Comparison of ENCODE assay signal across 8 cellular contexts in the genomic region with DNA sequence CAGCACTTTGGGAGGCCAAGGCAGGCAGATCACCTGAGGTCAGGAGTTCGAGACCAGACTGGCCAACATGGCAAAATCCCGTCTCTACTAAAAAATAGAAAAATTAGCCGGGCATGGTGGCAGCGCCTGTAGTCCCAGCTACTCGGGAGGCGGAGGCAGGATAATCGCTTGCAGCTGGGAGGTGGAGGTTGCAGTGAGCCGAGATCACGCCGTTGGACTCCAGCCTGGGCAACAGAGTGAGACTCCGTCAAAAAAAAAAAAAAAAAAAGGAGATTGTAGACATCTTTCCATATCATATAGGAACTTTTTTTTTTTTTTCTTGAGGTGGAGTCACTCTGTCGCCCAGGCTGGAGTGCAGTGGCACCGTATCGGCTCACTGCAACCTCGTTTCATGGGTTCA. TPM values are rescaled to one million over a fixed set of nuclear protein-coding genes. Genes with fewer than 3 reads are reported as not detected.
DNase-seq lines count a peak whose midpoint lies in the region; ATAC-seq and TF ChIP-seq lines count a peak whose summit lies in the region.
"Not testable (repeated sequence)": the region's sequence is repeated elsewhere in the genome, so short reads cannot be mapped to it uniquely, and the experiment has no call there.

No MANE protein-coding gene starts in this region.

- H3K27me3 Mint-ChIP-seq in activated CD4-positive, alpha-beta memory T cell treated with anti-CD3 and anti-CD28 coated beads, Interleukin-2, amount 10 ng/mL, durations not matched to agents 7 days and 5 days; brain; memory B cell: not testable (repeated sequence)

- H4K20me1 ChIP-seq in fibroblast of lung (ENCODE audit: control insufficient read depth, extremely low read depth, insufficient read depth, low read length) = not testable (repeated sequence)

- H3K27me3 ChIP-seq in GM06990 (replicated peaks; ENCODE audit: control insufficient read depth, insufficient read depth, low read length); NT2/D1 (ENCODE audit: insufficient read depth, insufficient read length); fibroblast of lung (ENCODE audit: control insufficient read depth, insufficient read depth, low read length); psoas muscle (ENCODE audit: insufficient read depth in 3 of 3, low read length in 2 of 3); vagina: not testable (repeated sequence)

- H3K9ac ChIP-seq in NT2/D1 (ENCODE audit: insufficient read length, low read depth); fibroblast of lung (ENCODE audit: insufficient read depth, low read length): not testable (repeated sequence)

- intact Hi-C loops in psoas muscle (cut with DNase I); vagina (cut with DNase I): not testable (repeated sequence)

- not testable (repeated sequence) for TF ChIP-seq POLR2A in vagina (IDR thresholded peaks at IDR 0.05)

- H3K36me3 Mint-ChIP-seq in activated CD4-positive, alpha-beta memory T cell treated with anti-CD3 and anti-CD28 coated beads, Interleukin-2, amount 10 ng/mL, durations not matched to agents 7 days and 5 days (ENCODE audit: low read depth); memory B cell: not testable (repeated sequence)
- H3K36me3 Mint-ChIP-seq in brain = peaks cover 14% of the 10 kb centered on the region

- CTCF ChIA-PET in activated CD4-positive, alpha-beta memory T cell treated with anti-CD3 and anti-CD28 coated beads, Interleukin-2, amount 10 ng/mL, durations not matched to agents 7 days and 5 days (lab: Charles Lee) = not testable (repeated sequence)

- WGBS in psoas muscle, 3 donors = 78 to 82% (median 79%) methylated on average over 15 of the region's 15 CpGs

- H3K4me2 ChIP-seq in fibroblast of lung (ENCODE audit: extremely low read depth, insufficient read depth, low read length) = peak overlapping the region; percentile 83

- TF ChIP-seq CTCF in GM06990 (IDR thresholded peaks at IDR 0.05; ENCODE audit: insufficient read depth, low read length, poor library complexity, severe bottlenecking); brain (conservative IDR thresholded peaks at IDR 0.05); fibroblast of lung (conservative IDR thresholded peaks at IDR 0.05 in 1 of 2, IDR thresholded peaks at IDR 0.05 in 1 of 2; ENCODE audit: low read depth in 1 of 2, low read length in 2 of 2); psoas muscle (IDR thresholded peaks at IDR 0.05); vagina (IDR thresholded peaks at IDR 0.05): not testable (repeated sequence)

- POLR2A ChIA-PET in activated CD4-positive, alpha-beta memory T cell treated with anti-CD3 and anti-CD28 coated beads, Interleukin-2, amount 10 ng/mL, durations not matched to agents 7 days and 5 days (lab: Charles Lee) = not testable (repeated sequence)

- peaks cover 26% of the 10 kb centered on the region for H3K4me1 Mint-ChIP-seq in activated CD4-positive, alpha-beta memory T cell treated with anti-CD3 and anti-CD28 coated beads, Interleukin-2, amount 10 ng/mL, durations not matched to agents 7 days and 5 days
- H3K4me1 Mint-ChIP-seq in brain = peaks cover 28% of the 10 kb centered on the region
- peaks cover 19% of the 10 kb centered on the region for H3K4me1 Mint-ChIP-seq in memory B cell

- not testable (repeated sequence) for H3K4me1 ChIP-seq in NT2/D1 (ENCODE audit: insufficient read depth, insufficient read length); fibroblast of lung (ENCODE audit: control insufficient read depth, extremely low read depth, insufficient read depth, low read length)
- H3K4me1 ChIP-seq in psoas muscle (peaks cover 27% of the 10 kb centered on the region), vagina (peaks cover 33% of the 10 kb centered on the region)

- DNase-seq in GM06990 (ENCODE audit: extremely low read depth, insufficient read length); NT2/D1 (ENCODE audit: low read depth, low spot score); activated CD4-positive, alpha-beta memory T cell treated with anti-CD3 and anti-CD28 coated beads, Interleukin-2, amount 10 ng/mL, durations not matched to agents 7 days and 5 days; fibroblast of lung (ENCODE audit: low read depth in 2 of 2); memory B cell (ENCODE audit: low spot score in 2 of 2); psoas muscle; vagina (ENCODE audit: extremely low spot score in 2 of 2): not testable (repeated sequence)

- H3K4me3 Mint-ChIP-seq in activated CD4-positive, alpha-beta memory T cell treated with anti-CD3 and anti-CD28 coated beads, Interleukin-2, amount 10 ng/mL, durations not matched to agents 7 days and 5 days = peak overlapping the region; percentile 87
- H3K4me3 Mint-ChIP-seq in brain (peak overlapping the region; percentile 93 to 97 (median 95)), memory B cell (peak overlapping the region; percentile 94)

- not testable (repeated sequence) for H3K9me3 Mint-ChIP-seq in activated CD4-positive, alpha-beta memory T cell treated with anti-CD3 and anti-CD28 coated beads, Interleukin-2, amount 10 ng/mL, durations not matched to agents 7 days and 5 days; brain; memory B cell

- H3K4me3 ChIP-seq in GM06990 (replicated peaks; ENCODE audit: low read depth, low read length) (peak overlapping the region; percentile 87), NT2/D1 (ENCODE audit: insufficient read length, low read depth) (peak overlapping the region; percentile 89), fibroblast of lung (replicated peaks in 1 of 4; ENCODE audit: control extremely low read depth in 1 of 4, insufficient read depth in 1 of 4, low read depth in 3 of 4, low read length in 4 of 4) (peak overlapping the region; percentile 73 to 90 (median 82)), psoas muscle (peak overlapping the region; percentile 93), vagina (peak overlapping the region in 1 of 2 donors; percentile 87)

- not testable (repeated sequence) for ATAC-seq in memory B cell (ENCODE audit: low read depth); psoas muscle

- H3K36me3 ChIP-seq in GM06990 (ENCODE audit: control insufficient read depth, insufficient read depth, low read length); NT2/D1 (ENCODE audit: insufficient read depth, insufficient read length, low read length); fibroblast of lung (ENCODE audit: control insufficient read depth, insufficient read depth, low read length); psoas muscle (ENCODE audit: insufficient read depth in 1 of 2, low read depth in 1 of 2); vagina: not testable (repeated sequence)

- not testable (repeated sequence) for H3K27ac ChIP-seq in fibroblast of lung (ENCODE audit: insufficient read depth, low read length)
- H3K27ac ChIP-seq in psoas muscle = peak overlapping the region; percentile 89
- peak overlapping the region; percentile 94 for H3K27ac ChIP-seq in vagina

- not testable (repeated sequence) for H3K79me2 ChIP-seq in fibroblast of lung (ENCODE audit: control insufficient read depth, insufficient read depth, low read length)

- H3K27ac Mint-ChIP-seq in activated CD4-positive, alpha-beta memory T cell treated with anti-CD3 and anti-CD28 coated beads, Interleukin-2, amount 10 ng/mL, durations not matched to agents 7 days and 5 days = peak overlapping the region; percentile 88
- H3K27ac Mint-ChIP-seq in brain = peak overlapping the region in 4 of 5 experiments; percentile 3 to 98 (median 58)
- H3K27ac Mint-ChIP-seq in memory B cell = peak overlapping the region; percentile 95

- H2AFZ ChIP-seq in fibroblast of lung (ENCODE audit: low read length) = not testable (repeated sequence)

- not testable (repeated sequence) for H3K9me3 ChIP-seq in NT2/D1 (ENCODE audit: insufficient read depth, low read length); fibroblast of lung (ENCODE audit: control insufficient read depth, insufficient read depth, low read depth, low read length); psoas muscle; vagina

RNA-seq across cellular contexts. Expression of a gene that starts 13.8 kb away (rescaled TPM):
- total RNA-seq in activated CD4-positive, alpha-beta memory T cell treated with anti-CD3 and anti-CD28 coated beads, Interleukin-2, amount 10 ng/mL, durations not matched to agents 7 days and 5 days = 1 to 10 TPM; 4.9 to 5.5 TPM
- polyA plus RNA-seq in brain (ENCODE audit: insufficient read depth, low read depth, low replicate concordance) = 2.2 TPM
- 2.3 and 2.8 TPM in 2 replicates for total RNA-seq in fibroblast of lung
- 0.99 and 1.1 TPM in 2 replicates for polyA plus RNA-seq in fibroblast of lung
- 1.7 and 2.1 TPM in 2 replicates for polyA plus RNA-seq in fibroblast of lung (2012)
- polyA minus RNA-seq in fibroblast of lung (ENCODE audit: low replicate concordance) = 2.6 and 4.9 TPM in 2 replicates
- total RNA-seq in psoas muscle = 1 to 10 TPM; 4.2 to 7.4 (median 5.8) TPM
- 1 to 10 TPM; 4.7 to 6.6 (median 6.2) TPM for polyA plus RNA-seq in psoas muscle
- 7.6 TPM for total RNA-seq in vagina

RNA-seq across cellular contexts. Expression of a gene that starts 19.2 kb away (rescaled TPM):
- total RNA-seq in activated CD4-positive, alpha-beta memory T cell treated with anti-CD3 and anti-CD28 coated beads, Interleukin-2, amount 10 ng/mL, durations not matched to agents 7 days and 5 days = 100 to 1,000 TPM; 157 to 162 TPM
- polyA plus RNA-seq in brain (ENCODE audit: insufficient read depth, low read depth, low replicate concordance) = 192 TPM
- 127 and 131 TPM in 2 replicates for total RNA-seq in fibroblast of lung
- 83.2 and 109 TPM in 2 replicates for polyA plus RNA-seq in fibroblast of lung
- polyA plus RNA-seq in fibroblast of lung (2012) = 98.5 and 138 TPM in 2 replicates
- 376 and 400 TPM in 2 replicates for polyA minus RNA-seq in fibroblast of lung (ENCODE audit: low replicate concordance)
- total RNA-seq in psoas muscle = 10 to 100 TPM; 54.9 to 79.3 (median 60.0) TPM
- polyA plus RNA-seq in psoas muscle = 100 to 1,000 TPM in 1 of 3 donors, 10 to 100 TPM in 2; 51.9 to 102 (median 62.0) TPM
- 92.8 TPM for total RNA-seq in vagina

RNA-seq across cellular contexts. Expression of a gene that starts 50.4 kb away (rescaled TPM):
- total RNA-seq in activated CD4-positive, alpha-beta memory T cell treated with anti-CD3 and anti-CD28 coated beads, Interleukin-2, amount 10 ng/mL, durations not matched to agents 7 days and 5 days = 1 to 10 TPM; 3.0 to 3.2 TPM
- polyA plus RNA-seq in brain (ENCODE audit: insufficient read depth, low read depth, low replicate concordance) (35.2 TPM), fibroblast of lung (4.0 and 6.2 TPM in 2 replicates), psoas muscle (1 to 10 TPM; 2.0 to 5.8 (median 3.3) TPM)
- total RNA-seq in fibroblast of lung (10.3 and 13.9 TPM in 2 replicates), psoas muscle (10 to 100 TPM in 1 of 4 donors, 1 to 10 TPM in 3; 6.3 to 15.7 (median 7.7) TPM), vagina (17.9 TPM)
- 10.2 and 14.1 TPM in 2 replicates for polyA plus RNA-seq in fibroblast of lung (2012)
- polyA minus RNA-seq in fibroblast of lung (ENCODE audit: low replicate concordance) = 7.9 and 8.6 TPM in 2 replicates
